In genomic region chr9:37134166-37134565, GRCh38 we compare ENCODE assay signal across 25 cellular contexts. TPM values are rescaled to one million over a fixed set of nuclear protein-coding genes. Genes with fewer than 3 reads are reported as not detected.
DNase-seq lines count a peak whose midpoint lies in the region; ATAC-seq, FAIRE-seq and TF ChIP-seq lines count a peak whose summit lies in the region.
"Had no signal": no experiment of that assay in that cellular context is flagged by ENCODE, and none has a peak within 500 bp of the region (broad histone marks: within the 10 kb centered on the region; RNA-seq: fewer than 3 reads in every experiment).

No MANE protein-coding gene starts in this region.

- no peak for TF ChIP-seq RAD21 in GM12878 (IDR thresholded peaks at IDR 0.05; ENCODE audit: insufficient read depth, low read depth, low read length)

- CTCF ChIA-PET in GM12878 (lab: Yijun Ruan, JAX), result interaction anchor here (1.0 to 1.9 kb wide), 3 partner anchors 10 to 102 kb away, joined by 3 to 5 read pairs (median 4); no protein-coding TSS in a partner anchor

- H3K4me1 Mint-ChIP-seq in activated CD4-positive, alpha-beta T cell treated with anti-CD3 and anti-CD28 coated beads, Interleukin-2, amount 10 ng/mL, durations not matched to agents 24 days and 14 days, result peaks cover 22% of the 10 kb centered on the region
- peaks cover 32% of the 10 kb centered on the region for H3K4me1 Mint-ChIP-seq in memory B cell

- no peak overlapping the region for H2AFZ ChIP-seq in GM12878 (ENCODE audit: control insufficient read depth, low read depth, low read length)
- H2AFZ ChIP-seq: PC-9 had no signal

- no peaks in the 10 kb centered on the region for H3K27me3 Mint-ChIP-seq in activated CD4-positive, alpha-beta T cell treated with anti-CD3 and anti-CD28 coated beads, Interleukin-2, amount 10 ng/mL, durations not matched to agents 24 days and 14 days
- no peaks in the 10 kb centered on the region for H3K27me3 Mint-ChIP-seq in memory B cell
- H3K27me3 Mint-ChIP-seq: CD4-positive, CD25-positive, alpha-beta regulatory T cell had no signal

- peaks cover 40% of the 10 kb centered on the region for H3K36me3 Mint-ChIP-seq in activated CD4-positive, alpha-beta T cell treated with anti-CD3 and anti-CD28 coated beads, Interleukin-2, amount 10 ng/mL, durations not matched to agents 24 days and 14 days (ENCODE audit: low read depth)
- H3K36me3 Mint-ChIP-seq in memory B cell, result peaks cover 31% of the 10 kb centered on the region

- in situ Hi-C loops in GM12878 (cut with MboI), result no loop called here

- H3K4me3 Mint-ChIP-seq in activated CD4-positive, alpha-beta T cell treated with anti-CD3 and anti-CD28 coated beads, Interleukin-2, amount 10 ng/mL, durations not matched to agents 24 days and 14 days, result no peak overlapping the region
- H3K4me3 Mint-ChIP-seq in memory B cell, result no peak overlapping the region
- H3K4me3 Mint-ChIP-seq: CD4-positive, CD25-positive, alpha-beta regulatory T cell; HFFc6 had no signal

- H3K4me2 ChIP-seq in GM12878 (ENCODE audit: control insufficient read depth, insufficient read depth), result 0 out of 2 replicates have a peak overlapping the region, but pooled peaks have one; percentile 3
- H3K4me2 ChIP-seq: PC-9 had no signal

- RAD21 ChIA-PET in GM12878 (lab: Charles Lee; ENCODE audit: unreplicated experiment), result interaction anchor here (1.1 to 6.9 kb wide), 4 partner anchors 8 to 30 kb away, joined by 3 to 76 read pairs (median 30); partner anchors contain the start of gene ZCCHC7

- H3K4me1 ChIP-seq in GM12878 (ENCODE audit: control insufficient read depth, insufficient read depth, low read length) (peaks cover 11% of the 10 kb centered on the region; the same call in 1 of the 2 replicates), right atrium auricular region (no peaks in the 10 kb centered on the region)
- H3K4me1 ChIP-seq: SJSA1 had no signal

- intact Hi-C loops in activated CD4-positive, alpha-beta T cell treated with anti-CD3 and anti-CD28 coated beads, Interleukin-2, amount 10 ng/mL, durations not matched to agents 24 days and 14 days (cut with micrococcal nuclease), result no loop called here
- intact Hi-C loops in GM12878 (cut with micrococcal nuclease; ENCODE audit: unreplicated experiment), result no loop called here

- no peak overlapping the region for H3K9ac ChIP-seq in GM12878 (ENCODE audit: control insufficient read depth, insufficient read depth, low read length)

- SMC1A ChIA-PET in GM12878 (lab: Charles Lee; ENCODE audit: uncharacterized antibody, unreplicated experiment), result interaction anchor here (1.0 to 7.1 kb wide), 4 partner anchors 8 to 53 kb away, joined by 3 to 99 read pairs (median 39); partner anchors contain the start of gene ZCCHC7

- no peaks in the 10 kb centered on the region for H3K9me3 Mint-ChIP-seq in activated CD4-positive, alpha-beta T cell treated with anti-CD3 and anti-CD28 coated beads, Interleukin-2, amount 10 ng/mL, durations not matched to agents 24 days and 14 days
- no peaks in the 10 kb centered on the region for H3K9me3 Mint-ChIP-seq in memory B cell
- H3K9me3 Mint-ChIP-seq: HFFc6 had no signal

- H3K36me3 ChIP-seq in GM12878 (ENCODE audit: control insufficient read depth in 2 of 2, insufficient read depth in 2 of 2, low read length in 1 of 2) (peaks cover 0 to 7% of the 10 kb centered on the region in 2 experiments; a peak in 2 of 4 replicates), right atrium auricular region (no peaks in the 10 kb centered on the region)

- H3K27me3 ChIP-seq in GM12878 (replicated peaks in 1 of 2; ENCODE audit: control insufficient read depth in 2 of 2, insufficient read depth in 2 of 2, low read length in 1 of 2), result no peaks in the 10 kb centered on the region
- H3K27me3 ChIP-seq in right atrium auricular region, result no peaks in the 10 kb centered on the region
- H3K27me3 ChIP-seq: BE2C, SJSA1 had no signal

- no peaks in the 10 kb centered on the region for H4K20me1 ChIP-seq in GM12878 (ENCODE audit: control insufficient read depth, insufficient read depth)

- no peak for TF ChIP-seq EP300 in GM12878 (IDR thresholded peaks at IDR 0.05; ENCODE audit: borderline replicate concordance in 1 of 2, control insufficient read depth in 1 of 2, low read depth in 2 of 2, low read length in 2 of 2)

- no peak for TF ChIP-seq CTCF in GM12878 (IDR thresholded peaks at IDR 0.05 in 2 of 3, conservative IDR thresholded peaks at IDR 0.05 in 1 of 3; ENCODE audit: control insufficient read depth in 2 of 3, extremely low read depth in 1 of 3, insufficient read depth in 1 of 3, low read depth in 3 of 3, low read length in 3 of 3)
- TF ChIP-seq CTCF in right atrium auricular region (IDR thresholded peaks at IDR 0.05), result no peak

- peaks cover 71% of the 10 kb centered on the region for H3K79me2 ChIP-seq in GM12878 (ENCODE audit: control insufficient read depth, insufficient read depth, low read length)

- H3K27ac ChIP-seq in GM12878 (ENCODE audit: control insufficient read depth, insufficient read depth), result no peak overlapping the region
- no peak overlapping the region for H3K27ac ChIP-seq in right atrium auricular region
- H3K27ac ChIP-seq: 22Rv1, PC-9, SJSA1 had no signal

- DNase-seq in activated CD4-positive, alpha-beta T cell treated with anti-CD3 and anti-CD28 coated beads, Interleukin-2, amount 10 ng/mL, durations not matched to agents 24 days and 14 days, result peak; percentile 1
- DNase-seq in activated CD4-positive, alpha-beta T cell treated with anti-CD3 and anti-CD28 coated beads for 1 hour, result no peak
- peak; percentile 12 for DNase-seq in GF-D8 (lab: John Stamatoyannopoulos, UW)
- DNase-seq in GM12878 (ENCODE audit: low read depth, low spot score), result no peak
- no peak for DNase-seq in memory B cell (ENCODE audit: low spot score in 2 of 2)
- DNase-seq in cortex of kidney (lab: John Stamatoyannopoulos, UW), result no peak
- DNase-seq in right atrium auricular region (ENCODE audit: low spot score), result no peak
- DNase-seq: BE2C; CD4-positive, CD25-positive, alpha-beta regulatory T cell; GOT3; HFFc6; KG1; MM.1S; NCI-H2029 treated with DMSO at 0.1 percent for 48 hours; NCI-H446 treated with DMSO at 0.1 percent for 48 hours; NCI-H526; NCI-H82; NK-92 treated with Interleukin-12 subunit alpha and Interleukin-12 subunit beta, amount 100 ng/mL, for 24 hours; PC-9; Right ventricle myocardium superior had no signal

- POLR2A ChIA-PET in GM12878 (lab: Charles Lee), result interaction anchor here (7.8 kb wide), 1 partner anchor 8 kb away, joined by 50 read pairs; no protein-coding TSS in a partner anchor

- no peak overlapping the region for H3K27ac Mint-ChIP-seq in activated CD4-positive, alpha-beta T cell treated with anti-CD3 and anti-CD28 coated beads, Interleukin-2, amount 10 ng/mL, durations not matched to agents 24 days and 14 days
- peak overlapping the region; percentile 36 for H3K27ac Mint-ChIP-seq in memory B cell
- H3K27ac Mint-ChIP-seq: HFFc6 had no signal

- WGBS in GM12878 (ENCODE audit: insufficient coverage, insufficient replicate concordance, low lambda C conversion rate, missing lambda C conversion rate), result 95% methylated on average over 1 of the region's 1 CpG

- no peaks in the 10 kb centered on the region; the same call in 1 of the 3 replicates for H3K9me3 ChIP-seq in GM12878 (replicated peaks; ENCODE audit: control insufficient read depth, insufficient read depth, low read length)
- no peaks in the 10 kb centered on the region for H3K9me3 ChIP-seq in right atrium auricular region
- H3K9me3 ChIP-seq: BE2C, HAP-1, SJSA1 had no signal

- TF ChIP-seq POLR2A in GM12878 (IDR thresholded peaks at IDR 0.05; ENCODE audit: low read depth, low read length) (no peak), GM18505 (IDR thresholded peaks at IDR 0.05; ENCODE audit: borderline replicate concordance, extremely low read depth, insufficient read depth, insufficient read length) (no peak)

- BruUV-seq in GM12878 (replicated peaks; lab: Mats Ljungman, UMichigan), result no TSS peak

- ATAC-seq in GM12878, result no peak
- ATAC-seq in memory B cell (ENCODE audit: low read depth), result no peak
- no peak for ATAC-seq in GM18505 (IDR thresholded peaks at IDR 0.05; ENCODE audit: unreplicated experiment)
- ATAC-seq: HepG2 had no signal

- H3K4me3 ChIP-seq in GM12878 (no peak overlapping the region), right atrium auricular region (no peak overlapping the region)
- H3K4me3 ChIP-seq: HAP-1, PC-9, SJSA1 had no signal

- FAIRE-seq in GM12878 (lab: Jason Lieb, UNC), result no peak
- FAIRE-seq: HepG2 had no signal

TF ChIP-seq in GM12878, 131 proteins besides CTCF, POLR2A, EP300 and RAD21 (continues in another document):
- TF ChIP-seq TAF1 (IDR thresholded peaks at IDR 0.05; ENCODE audit: borderline replicate concordance, low read depth, low read length) (no peak), POLR2AphosphoS2 (IDR thresholded peaks at IDR 0.05; ENCODE audit: low read depth, low read length) (no peak), PML (IDR thresholded peaks at IDR 0.05; ENCODE audit: low read length) (no peak), CREM (IDR thresholded peaks at IDR 0.05; ENCODE audit: low read depth) (no peak), NFIC (IDR thresholded peaks at IDR 0.05; ENCODE audit: low read depth, low read length) (no peak), ZZZ3 (IDR thresholded peaks at IDR 0.05; ENCODE audit: control insufficient read depth, insufficient read length, low read depth) (no peak)

RNA-seq across cellular contexts. Expression of gene ZCCHC7, which starts 13.8 kb away (rescaled TPM):
- 24.2 and 25.3 TPM in 2 replicates for total RNA-seq in activated CD4-positive, alpha-beta T cell treated with anti-CD3 and anti-CD28 coated beads, Interleukin-2, amount 10 ng/mL, durations not matched to agents 24 days and 14 days
- total RNA-seq in GM12878 (2013; cell fraction: nucleolus; rRNA removed), result 289 and 299 TPM in 2 replicates
- 42.9 and 48.0 TPM in 2 replicates for total RNA-seq in GM12878 (2014; rRNA removed)
- total RNA-seq in GM12878 (2014; rRNA removed; fragmentation: Illumina TruSeq; extraction: Trizol), result 73.6 and 75.8 TPM in 2 replicates
- 45.8 and 49.9 TPM in 2 replicates for total RNA-seq in GM12878 (2021)
- 22.6 TPM for polyA plus RNA-seq in GM12878 (2011; ENCODE audit: low read depth)
- 178 and 200 TPM in 2 replicates for polyA plus RNA-seq in GM12878 (2011; rRNA removed)
- 140 and 169 TPM in 2 replicates for polyA plus RNA-seq in GM12878 (2011; cell fraction: cytosol; rRNA removed)
- 86.0 and 107 TPM in 2 replicates for polyA plus RNA-seq in GM12878 (2011; cell fraction: nucleus; rRNA removed)
- polyA plus RNA-seq in GM12878 (2012), result 33.6 and 39.7 TPM in 2 replicates
- polyA plus RNA-seq in GM12878 (2014; fragmentation: Illumina TruSeq; extraction: Trizol), result 87.6 and 112 TPM in 2 replicates
- polyA plus RNA-seq in GM12878 (2014; fragmentation: Nextera tagmentation; extraction: Ambion mirVana), result 10 to 100 TPM; 58.6 to 60.8 TPM
- polyA plus RNA-seq in GM12878 (2014; rRNA removed), result 34.2 and 45.1 TPM in 2 replicates
- polyA plus RNA-seq in GM12878 (2016; fragmentation: Nextera tagmentation; extraction: Ambion mirVana), result 10 to 100 TPM; 46.2 to 48.1 TPM
- polyA minus RNA-seq in GM12878 (2011; rRNA and poly(A)+ RNA removed), result 214 and 217 TPM in 2 replicates
- polyA minus RNA-seq in GM12878 (2011; cell fraction: cytosol; rRNA and poly(A)+ RNA removed), result 55.5 and 64.1 TPM in 2 replicates
- 75.1 and 94.9 TPM in 2 replicates for polyA minus RNA-seq in GM12878 (2011; cell fraction: nucleus; rRNA and poly(A)+ RNA removed)
- total RNA-seq in right atrium auricular region, result 1 to 10 TPM; 8.1 to 8.6 TPM

Comparison
In these comparisons a context has a peak if more than half of its experiments do, and no peak if none do; other contexts are left out.
1. DNase-seq: peak in activated CD4-positive, alpha-beta T cell treated with anti-CD3 and anti-CD28 coated beads, Interleukin-2, amount 10 ng/mL, durations not matched to agents 24 days and 14 days (single experiment) and GF-D8 (single experiment); none in activated CD4-positive, alpha-beta T cell treated with anti-CD3 and anti-CD28 coated beads for 1 hour (single experiment), GM12878 (single experiment), memory B cell (0 of 2), cortex of kidney (single experiment) and right atrium auricular region (single experiment).